Comparison of ENCODE assay signal across 21 cellular contexts in the genomic region with DNA sequence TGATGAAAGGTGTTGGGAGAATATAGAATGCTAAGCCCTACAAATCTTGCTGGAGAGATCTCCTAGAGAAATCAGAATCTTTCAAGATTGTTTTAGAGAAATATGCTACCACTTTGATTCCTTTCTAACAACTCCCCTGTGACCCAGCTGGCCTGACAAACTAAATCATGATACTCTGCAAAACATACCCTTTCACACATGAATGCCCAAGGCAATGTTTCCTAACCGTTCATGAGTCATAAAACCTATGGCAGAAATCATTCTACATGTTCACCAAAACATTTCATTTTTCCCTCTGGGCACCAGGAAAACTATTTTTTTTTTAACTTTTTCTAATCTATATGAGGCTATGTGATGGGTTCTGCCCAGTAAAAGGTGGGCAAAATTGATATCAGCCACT.
DNase-seq lines count a peak whose midpoint lies in the region; ATAC-seq, FAIRE-seq and TF ChIP-seq lines count a peak whose summit lies in the region.
"Had no signal": no experiment of that assay in that cellular context is flagged by ENCODE, and none has a peak within 500 bp of the region (broad histone marks: within the 10 kb centered on the region; RNA-seq: fewer than 3 reads in every experiment).

No MANE protein-coding gene starts in this region.

- no peak overlapping the region for H3K4me3 ChIP-seq in astrocyte (ENCODE audit: insufficient read depth, low read depth, low read length)
- no peak overlapping the region for H3K4me3 ChIP-seq in hepatocyte
- H3K4me3 ChIP-seq: spleen had no signal

- H3K4me1 ChIP-seq in astrocyte (ENCODE audit: insufficient read depth, low read length) (peaks cover 14% of the 10 kb centered on the region), hepatocyte (ENCODE audit: insufficient read depth) (no peaks in the 10 kb centered on the region)
- H3K4me1 ChIP-seq: spleen had no signal

- H3K36me3 Mint-ChIP-seq in astrocyte (ENCODE audit: low read depth, unreplicated experiment) = no peaks in the 10 kb centered on the region
- no peaks in the 10 kb centered on the region for H3K36me3 Mint-ChIP-seq in WTC11
- H3K36me3 Mint-ChIP-seq: activated naive CD4-positive, alpha-beta T cell treated with anti-CD3 and anti-CD28 coated beads, Interleukin-2, amount 50 U/mL, for 72 hours; CD4-positive, CD25-positive, alpha-beta regulatory T cell had no signal

- H3K36me3 ChIP-seq in astrocyte (ENCODE audit: insufficient read depth, low read length) = no peaks in the 10 kb centered on the region
- no peaks in the 10 kb centered on the region for H3K36me3 ChIP-seq in hepatocyte (replicated peaks; ENCODE audit: insufficient read depth, low read depth)
- H3K36me3 ChIP-seq: spleen had no signal

- H3K9me3 ChIP-seq in astrocyte (ENCODE audit: insufficient read depth, low read depth, low read length) (no peaks in the 10 kb centered on the region), hepatocyte (ENCODE audit: low read depth) (no peaks in the 10 kb centered on the region)
- H3K9me3 ChIP-seq: spleen had no signal

- H4K20me1 ChIP-seq in astrocyte (ENCODE audit: insufficient read depth, low read length) (no peaks in the 10 kb centered on the region), hepatocyte (ENCODE audit: insufficient read depth, poor library complexity, severe bottlenecking) (no peaks in the 10 kb centered on the region)

- peak overlapping the region; percentile 57 for H3K4me2 ChIP-seq in astrocyte (ENCODE audit: low read length)
- H3K4me2 ChIP-seq in hepatocyte = no peak overlapping the region

- CTCF ChIA-PET in WTC11 (lab: Charles Lee) = no interaction called here

- H3K9me2 ChIP-seq in hepatocyte (replicated peaks; ENCODE audit: insufficient read depth) = no peaks in the 10 kb centered on the region

- no peak overlapping the region for H3K4me3 Mint-ChIP-seq in astrocyte (ENCODE audit: unreplicated experiment)
- no peak overlapping the region for H3K4me3 Mint-ChIP-seq in WTC11
- H3K4me3 Mint-ChIP-seq: activated CD4-positive, alpha-beta T cell treated with anti-CD3 and anti-CD28 coated beads for 36 hours; CD4-positive, CD25-positive, alpha-beta regulatory T cell; T-helper 2 cell treated with Interferon-gamma antibody and Interleukin-4, amounts not matched to agents 5 μg/mL and 100 μg/mL, for 36 hours had no signal

- H2AFZ ChIP-seq in astrocyte (ENCODE audit: low read depth, low read length) (no peak overlapping the region), hepatocyte (no peak overlapping the region)

- peaks cover 18% of the 10 kb centered on the region for H3K4me1 Mint-ChIP-seq in astrocyte (ENCODE audit: low read depth, unreplicated experiment)
- H3K4me1 Mint-ChIP-seq in WTC11 = peaks cover 30% of the 10 kb centered on the region
- H3K4me1 Mint-ChIP-seq: activated CD4-positive, alpha-beta T cell treated with anti-CD3 and anti-CD28 coated beads for 36 hours; CD4-positive, CD25-positive, alpha-beta regulatory T cell had no signal

- H3K9me3 Mint-ChIP-seq in astrocyte (ENCODE audit: unreplicated experiment) (no peaks in the 10 kb centered on the region), WTC11 (no peaks in the 10 kb centered on the region)
- H3K9me3 Mint-ChIP-seq: activated naive CD4-positive, alpha-beta T cell treated with anti-CD3 and anti-CD28 coated beads, Interleukin-2, amount 50 U/mL, for 72 hours; T-helper 2 cell treated with Interferon-gamma antibody and Interleukin-4, amounts not matched to agents 5 μg/mL and 100 μg/mL, for 36 hours had no signal

- FAIRE-seq in astrocyte (lab: Jason Lieb, UNC) = no peak
- FAIRE-seq: GM12892 had no signal

- H3K27me3 Mint-ChIP-seq in astrocyte (ENCODE audit: low read depth, unreplicated experiment) = no peaks in the 10 kb centered on the region
- H3K27me3 Mint-ChIP-seq in WTC11 (ENCODE audit: low read depth) = no peaks in the 10 kb centered on the region

- H3K27ac ChIP-seq in astrocyte (ENCODE audit: low read depth, low read length) = no peak overlapping the region
- H3K27ac ChIP-seq in hepatocyte = peak overlapping the region; percentile 32
- H3K27ac ChIP-seq: 22Rv1, spleen had no signal

- DNase-seq in NCI-H2171 treated with DMSO at 0.1 percent for 48 hours (lab: John Stamatoyannopoulos, UW) (peak; percentile 55), NCI-H2171 (lab: John Stamatoyannopoulos, UW) (no peak), astrocyte (ENCODE audit: low read depth) (no peak), hepatocyte (ENCODE audit: low spot score) (no peak), HCEC 1CT (no peak), WTC11 (ENCODE audit: low spot score) (no peak), dermis blood vessel endothelial cell (no peak), anterior cingulate cortex (lab: John Stamatoyannopoulos, UW) (no peak)
- DNase-seq: activated CD4-positive, alpha-beta T cell treated with anti-CD3 and anti-CD28 coated beads for 36 hours; activated T-cell treated with anti-CD3 and anti-CD28 coated beads for 4 hours; CD4-positive, CD25-positive, alpha-beta regulatory T cell; cerebellar nuclear complex; left colon; MM.1S; NCI-H2081; SHP77; spleen had no signal

- no peak for TF ChIP-seq CTCF in astrocyte (IDR thresholded peaks at IDR 0.05; ENCODE audit: insufficient read depth, low read depth, low read length)
- TF ChIP-seq CTCF in hepatocyte (IDR thresholded peaks at IDR 0.05; ENCODE audit: poor library complexity) = no peak
- TF ChIP-seq CTCF in WTC11 (IDR thresholded peaks at IDR 0.05) = no peak

- H3K79me2 ChIP-seq in astrocyte (ENCODE audit: insufficient read depth, low read length) = no peaks in the 10 kb centered on the region
- no peaks in the 10 kb centered on the region for H3K79me2 ChIP-seq in hepatocyte

- no peak for ATAC-seq in WTC11
- ATAC-seq: activated CD4-positive, alpha-beta T cell treated with anti-CD3 and anti-CD28 coated beads for 36 hours; activated naive CD4-positive, alpha-beta T cell treated with anti-CD3 and anti-CD28 coated beads, Interleukin-2, amount 50 U/mL, for 72 hours; left colon had no signal

- WGBS in hepatocyte (ENCODE audit: low lambda C conversion rate, missing lambda C conversion rate) = 59% methylated on average over 1 of the region's 1 CpG

- H3K27me3 ChIP-seq in astrocyte (ENCODE audit: insufficient read depth, low read length) (no peaks in the 10 kb centered on the region), hepatocyte (no peaks in the 10 kb centered on the region)
- H3K27me3 ChIP-seq: spleen had no signal

- H3K9ac ChIP-seq in astrocyte (ENCODE audit: low read length) = no peak overlapping the region

- POLR2A ChIA-PET in WTC11 (lab: Charles Lee) = no interaction called here

- H3K27ac Mint-ChIP-seq in astrocyte (ENCODE audit: unreplicated experiment) (peak overlapping the region; percentile 80), WTC11 (no peak overlapping the region)
- H3K27ac Mint-ChIP-seq: activated CD4-positive, alpha-beta T cell treated with anti-CD3 and anti-CD28 coated beads for 36 hours; activated naive CD4-positive, alpha-beta T cell treated with anti-CD3 and anti-CD28 coated beads, Interleukin-2, amount 50 U/mL, for 72 hours; CD4-positive, CD25-positive, alpha-beta regulatory T cell; T-helper 2 cell treated with Interferon-gamma antibody and Interleukin-4, amounts not matched to agents 5 μg/mL and 100 μg/mL, for 36 hours had no signal

TF ChIP-seq in WTC11, 78 proteins besides CTCF, POLR2A, EP300 and RAD21:
- TF ChIP-seq PRRX2 (CRISPR knock-in tag; IDR thresholded peaks at IDR 0.05) (no peak), CREB1 (CRISPR knock-in tag; IDR thresholded peaks at IDR 0.05) (no peak), GRHL2 (CRISPR knock-in tag; IDR thresholded peaks at IDR 0.05; ENCODE audit: insufficient replicate concordance, severe bottlenecking) (no peak)
- TF ChIP-seq, protein P1, sequence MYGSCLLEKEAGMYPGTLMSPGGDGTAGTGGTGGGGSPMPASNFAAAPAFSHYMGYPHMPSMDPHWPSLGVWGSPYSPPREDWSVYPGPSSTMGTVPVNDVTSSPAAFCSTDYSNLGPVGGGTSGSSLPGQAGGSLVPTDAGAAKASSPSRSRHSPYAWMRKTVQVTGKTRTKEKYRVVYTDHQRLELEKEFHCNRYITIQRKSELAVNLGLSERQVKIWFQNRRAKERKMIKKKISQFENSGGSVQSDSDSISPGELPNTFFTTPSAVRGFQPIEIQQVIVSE (CRISPR knock-in tag; IDR thresholded peaks at IDR 0.05; ENCODE audit: borderline replicate concordance) = no peak
- TF ChIP-seq, protein P2, sequence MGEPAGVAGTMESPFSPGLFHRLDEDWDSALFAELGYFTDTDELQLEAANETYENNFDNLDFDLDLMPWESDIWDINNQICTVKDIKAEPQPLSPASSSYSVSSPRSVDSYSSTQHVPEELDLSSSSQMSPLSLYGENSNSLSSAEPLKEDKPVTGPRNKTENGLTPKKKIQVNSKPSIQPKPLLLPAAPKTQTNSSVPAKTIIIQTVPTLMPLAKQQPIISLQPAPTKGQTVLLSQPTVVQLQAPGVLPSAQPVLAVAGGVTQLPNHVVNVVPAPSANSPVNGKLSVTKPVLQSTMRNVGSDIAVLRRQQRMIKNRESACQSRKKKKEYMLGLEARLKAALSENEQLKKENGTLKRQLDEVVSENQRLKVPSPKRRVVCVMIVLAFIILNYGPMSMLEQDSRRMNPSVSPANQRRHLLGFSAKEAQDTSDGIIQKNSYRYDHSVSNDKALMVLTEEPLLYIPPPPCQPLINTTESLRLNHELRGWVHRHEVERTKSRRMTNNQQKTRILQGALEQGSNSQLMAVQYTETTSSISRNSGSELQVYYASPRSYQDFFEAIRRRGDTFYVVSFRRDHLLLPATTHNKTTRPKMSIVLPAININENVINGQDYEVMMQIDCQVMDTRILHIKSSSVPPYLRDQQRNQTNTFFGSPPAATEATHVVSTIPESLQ (CRISPR knock-in tag; IDR thresholded peaks at IDR 0.05) = no peak
TF ChIP-seq in WTC11: peak in this region for 0.
